ENCODE assay signal across 17 cellular contexts in the genomic region with DNA sequence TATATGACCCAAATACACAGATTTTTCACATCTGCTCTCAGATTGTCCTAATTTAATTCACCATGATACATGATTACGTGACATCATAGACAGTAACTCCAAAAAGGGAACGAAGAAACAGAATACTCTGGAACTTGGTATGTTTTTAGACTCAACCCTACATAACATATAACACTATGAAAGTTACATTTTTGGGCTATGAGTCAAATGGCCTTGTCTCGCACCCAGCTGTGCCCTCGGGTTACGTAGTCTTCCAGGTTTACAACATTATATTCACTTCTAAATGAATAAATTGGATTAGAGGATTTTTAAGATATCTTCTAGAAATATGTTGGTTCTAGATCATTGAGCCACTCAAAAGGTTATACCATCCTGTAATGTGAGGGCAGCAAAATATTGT.
A peak's percentile ranks its signal among the peaks of the same experiment; 100 is the strongest.
DNase-seq lines count a peak whose midpoint lies in the region; ATAC-seq, FAIRE-seq and TF ChIP-seq lines count a peak whose summit lies in the region.
"Had no signal": no experiment of that assay in that cellular context is flagged by ENCODE, and none has a peak within 500 bp of the region (broad histone marks: within the 10 kb centered on the region; RNA-seq: fewer than 3 reads in every experiment).

No MANE protein-coding gene starts in this region.

- H3K9me2 ChIP-seq in SU-DHL-6 (replicated peaks; ENCODE audit: insufficient read depth, low read length), result no peaks in the 10 kb centered on the region

- no peak overlapping the region for H2BK5ac ChIP-seq in trophoblast cell (ENCODE audit: low read depth, low read length, poor library complexity)

- no peak overlapping the region for H3K4me3 Mint-ChIP-seq in CD8-positive, alpha-beta T cell
- H3K4me3 Mint-ChIP-seq: CD14-positive monocyte; CD8-positive, alpha-beta memory T cell had no signal

- H4K8ac ChIP-seq in trophoblast cell (ENCODE audit: low read depth, low read length), result no peak overlapping the region

- no peaks in the 10 kb centered on the region; the same call in 1 of the 2 replicates for H3F3A ChIP-seq in SU-DHL-6 (ENCODE audit: insufficient read depth)

- H3K4me1 ChIP-seq in trophoblast cell (ENCODE audit: control insufficient read depth in 1 of 2, insufficient read depth in 2 of 2, low read length in 2 of 2), result no peaks in the 10 kb centered on the region
- no peaks in the 10 kb centered on the region for H3K4me1 ChIP-seq in CD8-positive, alpha-beta T cell (ENCODE audit: insufficient read depth, low read length)
- H3K4me1 ChIP-seq: A549, Caco-2 had no signal

- H3K27ac Mint-ChIP-seq in CD8-positive, alpha-beta T cell, result no peak overlapping the region
- H3K27ac Mint-ChIP-seq: CD14-positive monocyte; CD8-positive, alpha-beta memory T cell had no signal

- ATAC-seq in GM18868 (IDR thresholded peaks at IDR 0.05; ENCODE audit: unreplicated experiment) (peak; percentile 22), GM21737 (IDR thresholded peaks at IDR 0.05; ENCODE audit: unreplicated experiment) (no peak)
- ATAC-seq in CD8-positive, alpha-beta T cell, result no peak
- ATAC-seq: A549 had no signal

- H3K79me2 ChIP-seq in SU-DHL-6 (ENCODE audit: insufficient read depth, low read length) (no peaks in the 10 kb centered on the region), trophoblast cell (ENCODE audit: control insufficient read depth, insufficient read depth, low read length, poor library complexity) (no peaks in the 10 kb centered on the region)

- H3K9ac ChIP-seq in SU-DHL-6 (ENCODE audit: low read length) (no peak overlapping the region), trophoblast cell (ENCODE audit: low read length) (no peak overlapping the region)

- no peak overlapping the region for H3K18ac ChIP-seq in trophoblast cell (ENCODE audit: low read length)

- H2BK12ac ChIP-seq in trophoblast cell (ENCODE audit: low read length), result no peak overlapping the region

- no peak overlapping the region for H4K91ac ChIP-seq in trophoblast cell (ENCODE audit: low read depth, low read length)

- H3K27me3 ChIP-seq in SU-DHL-6 (ENCODE audit: low read length) (no peaks in the 10 kb centered on the region), trophoblast cell (ENCODE audit: insufficient read depth, low read length) (no peaks in the 10 kb centered on the region)
- no peaks in the 10 kb centered on the region for H3K27me3 ChIP-seq in CD8-positive, alpha-beta T cell (ENCODE audit: insufficient read depth, low read length)

- no peak overlapping the region for H2BK120ac ChIP-seq in trophoblast cell (ENCODE audit: insufficient read depth, low read length, poor library complexity)

- FAIRE-seq in D721Med (lab: Jason Lieb, UNC), result no peak
- FAIRE-seq: A549, GM12878, GM18507, H1 had no signal

- H3K4ac ChIP-seq in trophoblast cell (ENCODE audit: low read depth, low read length), result no peak overlapping the region

- H3K79me1 ChIP-seq in trophoblast cell (ENCODE audit: low read length), result no peaks in the 10 kb centered on the region

- no peaks in the 10 kb centered on the region for H3K27me3 Mint-ChIP-seq in CD8-positive, alpha-beta T cell (ENCODE audit: low read depth)
- H3K27me3 Mint-ChIP-seq: CD8-positive, alpha-beta memory T cell had no signal

- no peaks in the 10 kb centered on the region for H3K9me3 Mint-ChIP-seq in CD8-positive, alpha-beta T cell
- H3K9me3 Mint-ChIP-seq: CD14-positive monocyte had no signal

- no peaks in the 10 kb centered on the region for H3K9me3 ChIP-seq in SU-DHL-6 (ENCODE audit: insufficient read depth, low read length)
- H3K9me3 ChIP-seq in trophoblast cell (ENCODE audit: insufficient read depth, low read depth, low read length), result no peaks in the 10 kb centered on the region
- no peaks in the 10 kb centered on the region for H3K9me3 ChIP-seq in CD8-positive, alpha-beta T cell (ENCODE audit: low read length)
- H3K9me3 ChIP-seq: A549, Caco-2, HAP-1 had no signal

- H3K4me2 ChIP-seq in SU-DHL-6 (ENCODE audit: low read depth, low read length, poor library complexity, severe bottlenecking) (no peak overlapping the region), trophoblast cell (ENCODE audit: low read length) (no peak overlapping the region)
- H3K4me2 ChIP-seq: A549 had no signal

- no peaks in the 10 kb centered on the region for H3K36me3 Mint-ChIP-seq in CD8-positive, alpha-beta T cell
- H3K36me3 Mint-ChIP-seq: CD14-positive monocyte; CD8-positive, alpha-beta memory T cell had no signal

- H3K23ac ChIP-seq in trophoblast cell (ENCODE audit: low read length), result no peak overlapping the region

- no peaks in the 10 kb centered on the region for H3K36me3 ChIP-seq in SU-DHL-6 (ENCODE audit: low read length)
- H3K36me3 ChIP-seq in trophoblast cell (ENCODE audit: control insufficient read depth in 1 of 2, insufficient read depth in 2 of 2, low read length in 2 of 2), result no peaks in the 10 kb centered on the region
- H3K36me3 ChIP-seq in CD8-positive, alpha-beta T cell (ENCODE audit: insufficient read depth, low read length), result no peaks in the 10 kb centered on the region
- H3K36me3 ChIP-seq: HAP-1 had no signal

- H4K20me1 ChIP-seq in SU-DHL-6 (ENCODE audit: low read depth, low read length), result no peaks in the 10 kb centered on the region

- H3K27ac ChIP-seq in SU-DHL-6 (ENCODE audit: low read depth, low read length) (peak overlapping the region; percentile 48; the same call in 1 of the 2 replicates), trophoblast cell (ENCODE audit: low read depth, low read length) (no peak overlapping the region)
- no peak overlapping the region for H3K27ac ChIP-seq in CD8-positive, alpha-beta T cell (ENCODE audit: low read depth, low read length)
- H3K27ac ChIP-seq: A549 had no signal

- CTCF ChIA-PET in CD8-positive, alpha-beta T cell (lab: Charles Lee), result no interaction called here

- DNase-seq in iris pigment epithelial cell (ENCODE audit: low read depth), result peak; percentile 1
- peak; percentile 9 to 63 for DNase-seq in trophoblast cell
- no peak for DNase-seq in D721Med (ENCODE audit: insufficient read length, low spot score)
- no peak for DNase-seq in HuH-7.5 (ENCODE audit: low spot score)
- DNase-seq in CD8-positive, alpha-beta T cell, result no peak
- DNase-seq: Caco-2; CD8-positive, alpha-beta memory T cell; DMS53 had no signal

- TF ChIP-seq CTCF in SU-DHL-6 (IDR thresholded peaks at IDR 0.05; ENCODE audit: insufficient read depth, low read length, poor library complexity, severe bottlenecking) (no peak), D721Med (IDR thresholded peaks at IDR 0.05; ENCODE audit: insufficient read depth, missing control alignments) (no peak)
- no peak for TF ChIP-seq CTCF in CD8-positive, alpha-beta T cell (IDR thresholded peaks at IDR 0.05)

- H2AFZ ChIP-seq in SU-DHL-6 (ENCODE audit: low read depth, low read length, severe bottlenecking) (no peak overlapping the region), trophoblast cell (ENCODE audit: insufficient read depth, low read length, poor library complexity) (no peak overlapping the region)

- no peaks in the 10 kb centered on the region for H3K4me1 Mint-ChIP-seq in CD8-positive, alpha-beta T cell (ENCODE audit: low read depth)
- H3K4me1 Mint-ChIP-seq: CD14-positive monocyte; CD8-positive, alpha-beta memory T cell had no signal

- H3K4me3 ChIP-seq in SU-DHL-6 (ENCODE audit: insufficient read depth, low read length, poor library complexity, severe bottlenecking) (no peak overlapping the region), trophoblast cell (ENCODE audit: low read depth, low read length) (no peak overlapping the region)
- no peak overlapping the region for H3K4me3 ChIP-seq in CD8-positive, alpha-beta T cell (ENCODE audit: low read depth, low read length)
- H3K4me3 ChIP-seq: A549, GM12878, HAP-1 had no signal

- POLR2A ChIA-PET in CD8-positive, alpha-beta T cell (lab: Charles Lee), result no interaction called here

- WGBS in trophoblast cell (ENCODE audit: extremely low coverage, insufficient coverage, insufficient read length), result no CpG with 5 or more reads among the region's 5 CpGs

- H2AK5ac ChIP-seq in trophoblast cell (ENCODE audit: low read length), result no peak overlapping the region

- intact Hi-C loops in CD8-positive, alpha-beta T cell (cut with DNase I, micrococcal nuclease), result no loop called here

- H3K14ac ChIP-seq in trophoblast cell (ENCODE audit: low read length), result no peak overlapping the region

- H4K12ac ChIP-seq in trophoblast cell (ENCODE audit: low read depth, low read length), result no peak overlapping the region

Comparison
In these comparisons a context has a peak if more than half of its experiments do, and no peak if none do; other contexts are left out.
1. DNase-seq: peak in iris pigment epithelial cell (single experiment) and trophoblast cell (2 of 2); none in D721Med (single experiment), HuH-7.5 (single experiment) and CD8-positive, alpha-beta T cell (0 of 7).